19 cellular contexts compared by ENCODE assay signal in the genomic region with DNA sequence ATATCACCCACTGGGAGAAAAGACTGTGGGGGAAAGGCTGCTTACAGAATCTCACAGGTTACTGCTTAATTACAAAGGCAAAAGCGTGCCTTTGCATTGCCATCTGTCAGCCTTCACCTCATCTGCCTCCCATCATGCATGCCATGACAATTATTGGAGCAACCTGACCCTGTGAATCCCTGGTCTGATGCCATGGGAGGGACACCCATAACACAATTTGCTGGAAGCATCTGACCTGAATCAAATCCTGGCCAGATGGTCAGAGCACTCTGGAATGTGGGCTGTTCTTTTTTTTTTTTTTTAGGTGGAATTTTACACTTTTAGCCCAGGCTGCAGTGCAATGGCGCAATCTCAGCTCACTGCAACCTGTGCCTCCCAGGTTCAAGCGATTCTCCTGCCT. TPM values are rescaled to one million over a fixed set of nuclear protein-coding genes. Genes with fewer than 3 reads are reported as not detected.
DNase-seq lines count a peak whose midpoint lies in the region; ATAC-seq and FAIRE-seq lines count a peak whose summit lies in the region.
"Had no signal": no experiment of that assay in that cellular context is flagged by ENCODE, and none has a peak within 500 bp of the region (broad histone marks: within the 10 kb centered on the region; RNA-seq: fewer than 3 reads in every experiment).

No MANE protein-coding gene starts in this region.

- POLR2A ChIA-PET in activated CD8-positive, alpha-beta T cell treated with anti-CD3 and anti-CD28 coated beads, Interleukin-2, amount 10 ng/mL, durations not matched to agents 7 days and 5 days (lab: Charles Lee), result interaction anchor here (6.8 kb wide), 1 partner anchor 12 kb away, joined by 136 read pairs; a partner anchor contains a TSS

- ATAC-seq in activated CD8-positive, alpha-beta memory T cell treated with anti-CD3 and anti-CD28 coated beads, Interleukin-2, amount 10 ng/mL, durations not matched to agents 7 days and 5 days, result no peak
- ATAC-seq in activated CD8-positive, alpha-beta T cell treated with anti-CD3 and anti-CD28 coated beads, Interleukin-2, amount 10 ng/mL, durations not matched to agents 7 days and 5 days, result no peak
- ATAC-seq: HCT116, natural killer cell had no signal

- FAIRE-seq in HTR-8/SVneo (lab: Jason Lieb, UNC) (no peak), RCC 7860 (lab: Jason Lieb, UNC) (no peak), urothelium cell line (lab: Jason Lieb, UNC) (no peak)
- FAIRE-seq: islet of Langerhans had no signal

- DNase-seq in activated CD8-positive, alpha-beta memory T cell treated with anti-CD3 and anti-CD28 coated beads, Interleukin-2, amount 10 ng/mL, durations not matched to agents 7 days and 5 days, result no peak
- DNase-seq in activated CD8-positive, alpha-beta memory T cell treated with anti-CD3 and anti-CD28 coated beads, Interleukin-2, amount 50 U/mL, for 4 hours, result no peak
- DNase-seq in HTR-8/SVneo (ENCODE audit: insufficient read length, low spot score) (peak; percentile 42), renal cortical epithelial cell (ENCODE audit: low read depth) (peak; percentile 19), RCC 7860 (ENCODE audit: low spot score) (no peak), retina (no peak), urothelium cell line (ENCODE audit: low spot score) (no peak)
- DNase-seq in activated CD8-positive, alpha-beta T cell treated with anti-CD3 and anti-CD28 coated beads, Interleukin-2, amount 10 ng/mL, durations not matched to agents 7 days and 5 days, result no peak
- DNase-seq: activated naive CD4-positive, alpha-beta T cell treated with Interleukin-2 at 50 U/mL for 16 hours; activated T-cell treated with anti-CD3 and anti-CD28 coated beads, Interleukin-2, amount 50 U/mL, for 1 hour; DMS53; MM.1S; natural killer cell; NCI-H146; NCI-H226; SW 1271 had no signal

- CTCF ChIA-PET in activated CD8-positive, alpha-beta memory T cell treated with anti-CD3 and anti-CD28 coated beads, Interleukin-2, amount 10 ng/mL, durations not matched to agents 7 days and 5 days (lab: Charles Lee), result no interaction called here
- CTCF ChIA-PET in activated CD8-positive, alpha-beta T cell treated with anti-CD3 and anti-CD28 coated beads, Interleukin-2, amount 10 ng/mL, durations not matched to agents 7 days and 5 days (lab: Charles Lee), result interaction anchor here (1.7 to 3.6 kb wide), 3 partner anchors 10 to 38 kb away, joined by 4 to 42 read pairs (median 19); a partner anchor contains a TSS

- H3K36me3 Mint-ChIP-seq in activated CD8-positive, alpha-beta memory T cell treated with anti-CD3 and anti-CD28 coated beads, Interleukin-2, amount 10 ng/mL, durations not matched to agents 7 days and 5 days, result peaks cover 2% of the 10 kb centered on the region
- peaks cover 7% of the 10 kb centered on the region for H3K36me3 Mint-ChIP-seq in activated CD8-positive, alpha-beta T cell treated with anti-CD3 and anti-CD28 coated beads, Interleukin-2, amount 10 ng/mL, durations not matched to agents 7 days and 5 days (ENCODE audit: low read depth)
- H3K36me3 Mint-ChIP-seq: natural killer cell had no signal

- H3K9me3 Mint-ChIP-seq in activated CD8-positive, alpha-beta memory T cell treated with anti-CD3 and anti-CD28 coated beads, Interleukin-2, amount 10 ng/mL, durations not matched to agents 7 days and 5 days (ENCODE audit: low read depth), result no peaks in the 10 kb centered on the region
- H3K9me3 Mint-ChIP-seq in activated CD8-positive, alpha-beta T cell treated with anti-CD3 and anti-CD28 coated beads, Interleukin-2, amount 10 ng/mL, durations not matched to agents 7 days and 5 days (ENCODE audit: insufficient read depth), result no peaks in the 10 kb centered on the region

- H3K27me3 Mint-ChIP-seq in activated CD8-positive, alpha-beta memory T cell treated with anti-CD3 and anti-CD28 coated beads, Interleukin-2, amount 10 ng/mL, durations not matched to agents 7 days and 5 days, result no peaks in the 10 kb centered on the region
- no peaks in the 10 kb centered on the region for H3K27me3 Mint-ChIP-seq in activated CD8-positive, alpha-beta T cell treated with anti-CD3 and anti-CD28 coated beads, Interleukin-2, amount 10 ng/mL, durations not matched to agents 7 days and 5 days (ENCODE audit: low read depth)

- H3K4me1 Mint-ChIP-seq in activated CD8-positive, alpha-beta memory T cell treated with anti-CD3 and anti-CD28 coated beads, Interleukin-2, amount 10 ng/mL, durations not matched to agents 7 days and 5 days, result peaks cover 29% of the 10 kb centered on the region
- peaks cover 55% of the 10 kb centered on the region for H3K4me1 Mint-ChIP-seq in activated CD8-positive, alpha-beta T cell treated with anti-CD3 and anti-CD28 coated beads, Interleukin-2, amount 10 ng/mL, durations not matched to agents 7 days and 5 days (ENCODE audit: low read depth)

- no peak overlapping the region for H3K4me3 Mint-ChIP-seq in activated CD8-positive, alpha-beta memory T cell treated with anti-CD3 and anti-CD28 coated beads, Interleukin-2, amount 10 ng/mL, durations not matched to agents 7 days and 5 days
- H3K4me3 Mint-ChIP-seq in activated CD8-positive, alpha-beta T cell treated with anti-CD3 and anti-CD28 coated beads, Interleukin-2, amount 10 ng/mL, durations not matched to agents 7 days and 5 days, result no peak overlapping the region
- H3K4me3 Mint-ChIP-seq: natural killer cell had no signal

- peak overlapping the region; percentile 13 for H3K27ac Mint-ChIP-seq in activated CD8-positive, alpha-beta memory T cell treated with anti-CD3 and anti-CD28 coated beads, Interleukin-2, amount 10 ng/mL, durations not matched to agents 7 days and 5 days
- peak overlapping the region; percentile 93 for H3K27ac Mint-ChIP-seq in activated CD8-positive, alpha-beta T cell treated with anti-CD3 and anti-CD28 coated beads, Interleukin-2, amount 10 ng/mL, durations not matched to agents 7 days and 5 days

RNA-seq across cellular contexts. Expression of a gene that starts 11.6 kb away (rescaled TPM):
- 10 to 100 TPM; 18.1 to 30.3 TPM for total RNA-seq in activated CD8-positive, alpha-beta memory T cell treated with anti-CD3 and anti-CD28 coated beads, Interleukin-2, amount 10 ng/mL, durations not matched to agents 7 days and 5 days
- total RNA-seq in activated CD8-positive, alpha-beta T cell treated with anti-CD3 and anti-CD28 coated beads, Interleukin-2, amount 10 ng/mL, durations not matched to agents 7 days and 5 days, result 10 to 100 TPM; 47.1 to 51.8 TPM
- total RNA-seq in renal cortical epithelial cell, result 123 and 175 TPM in 2 replicates
- total RNA-seq: lung microvascular endothelial cell had no signal

Comparison
In these comparisons a context has a peak if more than half of its experiments do, and no peak if none do; other contexts are left out.
1. DNase-seq: peak in HTR-8/SVneo (single experiment) and renal cortical epithelial cell (single experiment); none in activated CD8-positive, alpha-beta memory T cell treated with anti-CD3 and anti-CD28 coated beads, Interleukin-2, amount 10 ng/mL, durations not matched to agents 7 days and 5 days (single experiment), activated CD8-positive, alpha-beta memory T cell treated with anti-CD3 and anti-CD28 coated beads, Interleukin-2, amount 50 U/mL, for 4 hours (single experiment), activated CD8-positive, alpha-beta T cell treated with anti-CD3 and anti-CD28 coated beads, Interleukin-2, amount 10 ng/mL, durations not matched to agents 7 days and 5 days (single experiment), RCC 7860 (single experiment), retina (single experiment) and urothelium cell line (single experiment).